ENCODE assay signal across 1 cellular context in the genomic region with DNA sequence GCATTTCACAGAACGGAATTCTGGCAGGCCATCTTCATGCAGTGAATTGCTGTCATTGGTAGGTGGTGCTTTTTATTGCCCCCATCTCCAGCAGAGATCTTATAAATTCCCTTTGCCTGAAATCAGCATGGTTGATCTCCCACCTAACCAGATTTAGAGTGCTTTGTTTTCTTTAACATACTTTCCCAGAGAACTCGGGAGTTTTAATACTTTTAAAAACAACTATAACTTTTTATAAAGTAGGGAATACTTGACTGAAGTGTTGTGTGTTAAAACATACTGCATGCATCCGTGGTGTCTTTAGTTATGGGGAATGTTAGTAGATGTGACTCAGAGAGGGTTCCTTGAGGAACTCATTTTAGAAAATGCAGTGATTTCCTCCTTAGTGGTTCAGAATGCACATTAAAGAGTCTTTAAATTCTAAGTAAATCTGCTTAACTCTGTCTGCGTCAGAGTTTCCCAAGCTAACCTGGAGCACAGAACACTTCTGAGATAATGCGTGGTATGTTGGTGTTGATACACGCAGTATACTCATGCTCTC.
TF ChIP-seq lines count a peak whose summit lies in the region.

No MANE protein-coding gene starts in this region.

TF ChIP-seq in WTC11, 78 proteins besides CTCF, POLR2A, EP300 and RAD21 (continued from another document):
- TF ChIP-seq ZMAT4 (CRISPR knock-in tag; IDR thresholded peaks at IDR 0.05) = no peak
- TF ChIP-seq ESRRA (CRISPR knock-in tag; IDR thresholded peaks at IDR 0.05; ENCODE audit: borderline replicate concordance) = no peak
- TF ChIP-seq IRF1 (CRISPR knock-in tag; IDR thresholded peaks at IDR 0.05) = no peak
- no peak for TF ChIP-seq RORB (CRISPR knock-in tag; IDR thresholded peaks at IDR 0.05)
- TF ChIP-seq, protein P1, sequence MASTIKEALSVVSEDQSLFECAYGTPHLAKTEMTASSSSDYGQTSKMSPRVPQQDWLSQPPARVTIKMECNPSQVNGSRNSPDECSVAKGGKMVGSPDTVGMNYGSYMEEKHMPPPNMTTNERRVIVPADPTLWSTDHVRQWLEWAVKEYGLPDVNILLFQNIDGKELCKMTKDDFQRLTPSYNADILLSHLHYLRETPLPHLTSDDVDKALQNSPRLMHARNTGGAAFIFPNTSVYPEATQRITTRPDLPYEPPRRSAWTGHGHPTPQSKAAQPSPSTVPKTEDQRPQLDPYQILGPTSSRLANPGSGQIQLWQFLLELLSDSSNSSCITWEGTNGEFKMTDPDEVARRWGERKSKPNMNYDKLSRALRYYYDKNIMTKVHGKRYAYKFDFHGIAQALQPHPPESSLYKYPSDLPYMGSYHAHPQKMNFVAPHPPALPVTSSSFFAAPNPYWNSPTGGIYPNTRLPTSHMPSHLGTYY (CRISPR knock-in tag; IDR thresholded peaks at IDR 0.05) = no peak
- no peak for TF ChIP-seq NR1H2 (CRISPR knock-in tag; IDR thresholded peaks at IDR 0.05)
- TF ChIP-seq CBFB (CRISPR knock-in tag; IDR thresholded peaks at IDR 0.05; ENCODE audit: low read depth) = no peak
- TF ChIP-seq TEAD1 (CRISPR knock-in tag; IDR thresholded peaks at IDR 0.05) = no peak
